In the genomic region with DNA sequence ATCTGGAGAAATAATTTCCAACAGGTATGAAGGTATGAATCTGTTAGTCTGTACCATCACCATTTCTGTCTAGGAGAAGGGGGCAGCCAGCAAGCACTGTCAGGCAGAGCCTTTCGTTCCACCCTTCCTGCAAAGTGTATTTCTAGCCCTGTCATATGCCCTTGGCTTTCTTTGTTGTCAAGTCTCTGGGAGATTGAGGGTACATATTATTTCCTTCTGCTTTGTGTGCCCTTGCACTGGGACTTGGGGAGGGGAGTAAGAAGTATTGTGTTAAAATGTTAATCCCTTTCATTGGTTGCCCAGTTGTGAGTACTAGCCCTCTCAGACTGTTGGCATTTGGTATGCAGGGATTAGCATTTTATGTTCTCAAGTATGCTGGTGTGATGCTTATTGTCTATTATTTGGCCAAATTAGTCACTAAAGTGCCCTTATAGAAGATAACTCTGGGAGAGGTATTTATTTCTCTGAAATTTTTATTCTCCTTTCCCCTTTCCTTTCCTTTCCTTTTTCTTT, we compare ENCODE assay signal across 14 cellular contexts.
"Had no signal": no experiment of that assay in that cellular context is flagged by ENCODE, and none has a peak within 500 bp of the region (broad histone marks: within the 10 kb centered on the region; RNA-seq: fewer than 3 reads in every experiment).

No MANE protein-coding gene starts in this region.

- H3K27ac Mint-ChIP-seq: activated B cell treated with CpG ODN at 0.5 μM for 24 hours; activated CD4-positive, alpha-beta T cell treated with anti-CD3 and anti-CD28 coated beads, Interleukin-2, amount 10 ng/mL, durations not matched to agents 24 days and 14 days; activated CD8-positive, alpha-beta T cell treated with anti-CD3 and anti-CD28 coated beads, Interleukin-2, amount 10 ng/mL, durations not matched to agents 7 days and 5 days; activated naive CD8-positive, alpha-beta T cell treated with anti-CD3 and anti-CD28 coated beads, Interleukin-2, amount 10 ng/mL, durations not matched to agents 7 days and 5 days; stimulated activated naive B cell treated with anti-CD40 and anti-IgM and Interleukin-4, amounts not matched to agents 10 μg/mL and 1 μg/mL and 100 μg/mL, for 72 hours had no signal

- DNase-seq: activated B cell treated with CpG ODN at 0.5 μM for 24 hours; activated CD4-positive, alpha-beta T cell treated with anti-CD3 and anti-CD28 coated beads, Interleukin-2, amount 10 ng/mL, durations not matched to agents 24 days and 14 days; activated CD8-positive, alpha-beta memory T cell treated with anti-CD3 and anti-CD28 coated beads, Interleukin-2, amount 50 U/mL, for 4 hours; activated CD8-positive, alpha-beta T cell treated with anti-CD3 and anti-CD28 coated beads, Interleukin-2, amount 10 ng/mL, durations not matched to agents 7 days and 5 days; activated gamma-delta T cell treated with Interleukin-2 at 50 U/mL for 16 hours; activated naive CD8-positive, alpha-beta T cell treated with anti-CD3 and anti-CD28 coated beads, Interleukin-2, amount 10 ng/mL, durations not matched to agents 7 days and 5 days; anterior cingulate cortex; dermis blood vessel endothelial cell; head of caudate nucleus; midbrain; ovary; stimulated activated naive B cell treated with anti-CD40 and anti-IgM and Interleukin-4, amounts not matched to agents 10 μg/mL and 1 μg/mL and 100 μg/mL, for 72 hours; tibial artery had no signal

- H3K9me3 Mint-ChIP-seq: activated B cell treated with CpG ODN at 0.5 μM for 24 hours; activated CD4-positive, alpha-beta T cell treated with anti-CD3 and anti-CD28 coated beads, Interleukin-2, amount 10 ng/mL, durations not matched to agents 24 days and 14 days; activated naive CD8-positive, alpha-beta T cell treated with anti-CD3 and anti-CD28 coated beads, Interleukin-2, amount 10 ng/mL, durations not matched to agents 7 days and 5 days; stimulated activated naive B cell treated with anti-CD40 and anti-IgM and Interleukin-4, amounts not matched to agents 10 μg/mL and 1 μg/mL and 100 μg/mL, for 72 hours had no signal

- H3K27me3 Mint-ChIP-seq: activated B cell treated with CpG ODN at 0.5 μM for 24 hours; activated CD4-positive, alpha-beta T cell treated with anti-CD3 and anti-CD28 coated beads, Interleukin-2, amount 10 ng/mL, durations not matched to agents 24 days and 14 days; activated naive CD8-positive, alpha-beta T cell treated with anti-CD3 and anti-CD28 coated beads, Interleukin-2, amount 10 ng/mL, durations not matched to agents 7 days and 5 days; stimulated activated naive B cell treated with anti-CD40 and anti-IgM and Interleukin-4, amounts not matched to agents 10 μg/mL and 1 μg/mL and 100 μg/mL, for 72 hours had no signal

- H3K27ac ChIP-seq: ovary, tibial artery had no signal

- H3K36me3 ChIP-seq: ovary had no signal

- ATAC-seq: activated CD8-positive, alpha-beta T cell treated with anti-CD3 and anti-CD28 coated beads, Interleukin-2, amount 10 ng/mL, durations not matched to agents 7 days and 5 days; stimulated activated naive B cell treated with anti-CD40 and anti-IgM and Interleukin-4, amounts not matched to agents 10 μg/mL and 1 μg/mL and 100 μg/mL, for 72 hours had no signal

- H3K4me3 Mint-ChIP-seq: activated B cell treated with CpG ODN at 0.5 μM for 24 hours; activated CD4-positive, alpha-beta T cell treated with anti-CD3 and anti-CD28 coated beads, Interleukin-2, amount 10 ng/mL, durations not matched to agents 24 days and 14 days; activated CD8-positive, alpha-beta T cell treated with anti-CD3 and anti-CD28 coated beads, Interleukin-2, amount 10 ng/mL, durations not matched to agents 7 days and 5 days; activated naive CD8-positive, alpha-beta T cell treated with anti-CD3 and anti-CD28 coated beads, Interleukin-2, amount 10 ng/mL, durations not matched to agents 7 days and 5 days; stimulated activated naive B cell treated with anti-CD40 and anti-IgM and Interleukin-4, amounts not matched to agents 10 μg/mL and 1 μg/mL and 100 μg/mL, for 72 hours had no signal

- H3K4me3 ChIP-seq: lung, ovary, tibial artery had no signal

- H3K27me3 ChIP-seq: ovary, tibial artery had no signal

- H3K9me3 ChIP-seq: ovary, tibial artery had no signal

- H3K4me1 ChIP-seq: tibial artery had no signal
